ENCODE assay signal across 4 cellular contexts in the genomic region with DNA sequence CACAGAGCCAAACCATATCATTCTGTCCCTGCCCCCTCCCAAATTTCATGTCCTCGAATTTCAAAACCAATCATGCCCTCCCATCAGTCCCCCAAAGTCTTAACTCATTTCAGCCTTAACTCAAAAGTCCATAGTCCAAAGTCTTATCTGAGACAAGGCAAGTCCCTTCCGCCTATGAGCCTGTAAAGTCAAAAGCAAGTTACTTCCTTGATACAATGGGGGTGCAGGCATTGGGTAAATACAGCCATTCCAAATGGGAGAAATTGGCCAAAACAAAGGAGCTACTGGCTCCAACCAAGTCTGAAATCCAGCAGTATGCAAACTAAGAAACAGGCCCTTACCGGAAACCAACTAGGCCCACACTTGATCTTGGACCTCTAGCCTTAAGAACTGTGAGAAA. TPM values are rescaled to one million over a fixed set of nuclear protein-coding genes. Genes with fewer than 3 reads are reported as not detected.
"Had no signal": no experiment of that assay in that cellular context is flagged by ENCODE, and none has a peak within 500 bp of the region (broad histone marks: within the 10 kb centered on the region; RNA-seq: fewer than 3 reads in every experiment).

No MANE protein-coding gene starts in this region.

RNA-seq across cellular contexts. Expression of a gene that starts 10.0 kb away (rescaled TPM):
- total RNA-seq: naive thymus-derived CD8-positive, alpha-beta T cell; natural killer cell; natural killer cell treated with Interleukin-12 subunit alpha and Interleukin-12 subunit beta and Interleukin-15 and Interleukin-18, amount 100 ng/mL, for 72 hours; osteocyte had no signal
- polyA plus RNA-seq: naive thymus-derived CD8-positive, alpha-beta T cell had no signal
